Comparison of ENCODE assay signal across 16 cellular contexts in genomic region chr16:72946063-72946462, GRCh38.
"Had no signal": no experiment of that assay in that cellular context is flagged by ENCODE, and none has a peak within 500 bp of the region (broad histone marks: within the 10 kb centered on the region; RNA-seq: fewer than 3 reads in every experiment).

No MANE protein-coding gene starts in this region.

- FAIRE-seq: colon, frontal cortex, kidney, small intestine had no signal

- DNase-seq: activated CD4-positive, alpha-beta T cell treated with anti-CD3 and anti-CD28 coated beads for 4 hours; activated CD8-positive, alpha-beta T cell treated with anti-CD3 and anti-CD28 coated beads for 36 hours; activated naive CD4-positive, alpha-beta T cell treated with anti-CD3 and anti-CD28 coated beads, Interleukin-2, amount 50 U/mL, for 16 hours; amniotic stem cell; kidney; naive thymus-derived CD8-positive, alpha-beta T cell; T-cell; WERI-Rb-1 had no signal

- H3K9me3 ChIP-seq: breast epithelium had no signal

- H3K27ac ChIP-seq: breast epithelium, SK-N-MC, WERI-Rb-1 had no signal

- H3K36me3 ChIP-seq: breast epithelium had no signal

- H3K27me3 ChIP-seq: breast epithelium, hepatocyte had no signal

- ATAC-seq: activated CD8-positive, alpha-beta T cell treated with anti-CD3 and anti-CD28 coated beads for 36 hours; naive thymus-derived CD8-positive, alpha-beta T cell; stimulated activated memory B cell treated with anti-CD40 and anti-IgM and Interleukin-4, amounts not matched to agents 10 μg/mL and 1 μg/mL and 100 μg/mL, for 72 hours; T-cell had no signal

- H3K4me3 ChIP-seq: breast epithelium, hepatocyte, lung, SK-N-MC had no signal

- H3K4me1 ChIP-seq: breast epithelium had no signal
